ENCODE assay signal across 8 cellular contexts in genomic region chr17:55577011-55577586, GRCh38.
DNase-seq lines count a peak whose midpoint lies in the region; ATAC-seq and TF ChIP-seq lines count a peak whose summit lies in the region.

No MANE protein-coding gene starts in this region.

- H3K36me3 ChIP-seq in muscle layer of duodenum (ENCODE audit: control insufficient read depth in 1 of 2, insufficient read depth in 2 of 2, low read length in 2 of 2): no peaks in the 10 kb centered on the region
- no peaks in the 10 kb centered on the region for H3K36me3 ChIP-seq in tibial artery

- intact Hi-C loops in tibial artery (cut with DNase I; ENCODE audit: low total_unique reads): no loop called here

- H3K27ac ChIP-seq in muscle layer of duodenum (ENCODE audit: low read length): peak overlapping the region; percentile 95
- H3K27ac ChIP-seq in tibial artery: peak overlapping the region; percentile 14 to 57

- DNase-seq in A172 (ENCODE audit: low spot score) (peak; percentile 42), SW480 (ENCODE audit: low spot score) (peak; percentile 16), choroid plexus epithelial cell (ENCODE audit: low read depth) (peak; percentile 89), tibial artery (peak in 1 of 2 donors; percentile 68), HUDEP-2 (lab: John Stamatoyannopoulos, UW; ENCODE audit: unreplicated experiment in 76 of 76) (no peak)

- H3K4me1 ChIP-seq in muscle layer of duodenum (ENCODE audit: control insufficient read depth in 1 of 2, insufficient read depth in 2 of 2, low read length in 2 of 2) (peaks cover 6 to 8% of the 10 kb centered on the region in 2 donors), tibial artery (peaks cover 0 to 9% (median 0%) of the 10 kb centered on the region in 4 donors)

- H3K27me3 ChIP-seq in muscle layer of duodenum (ENCODE audit: low read depth, low read length) (no peaks in the 10 kb centered on the region), tibial artery (no peaks in the 10 kb centered on the region)

- H3K9me3 ChIP-seq in muscle layer of duodenum (ENCODE audit: control insufficient read depth in 1 of 2, low read length in 2 of 2): no peaks in the 10 kb centered on the region
- no peaks in the 10 kb centered on the region for H3K9me3 ChIP-seq in tibial artery

- TF ChIP-seq CTCF in choroid plexus epithelial cell (conservative IDR thresholded peaks at IDR 0.05; ENCODE audit: low read depth, low read length): no peak
- no peak for TF ChIP-seq CTCF in tibial artery (IDR thresholded peaks at IDR 0.05)

- peak; percentile 74 for ATAC-seq in GM18907 (IDR thresholded peaks at IDR 0.05; ENCODE audit: unreplicated experiment)
- peak; percentile 67 for ATAC-seq in HG03139 (IDR thresholded peaks at IDR 0.05; ENCODE audit: unreplicated experiment)

- H3K4me3 ChIP-seq in choroid plexus epithelial cell (ENCODE audit: low read depth, low read length) (peak overlapping the region; percentile 43), muscle layer of duodenum (ENCODE audit: low read depth in 1 of 2, low read length in 2 of 2) (peak overlapping the region; percentile 37 to 52), tibial artery (peak overlapping the region; percentile 12 to 28)

Comparison
In these comparisons a context has a peak if more than half of its experiments do, and no peak if none do; other contexts are left out.
1. DNase-seq: peak in A172 (single experiment), SW480 (single experiment) and choroid plexus epithelial cell (single experiment); none in HUDEP-2 (0 of 76).
2. Peak in every context shown above with its lines, with median percentiles within 50 percentile points of each other: H3K4me3 ChIP-seq.